Comparison of ENCODE assay signal across 9 cellular contexts in the genomic region with DNA sequence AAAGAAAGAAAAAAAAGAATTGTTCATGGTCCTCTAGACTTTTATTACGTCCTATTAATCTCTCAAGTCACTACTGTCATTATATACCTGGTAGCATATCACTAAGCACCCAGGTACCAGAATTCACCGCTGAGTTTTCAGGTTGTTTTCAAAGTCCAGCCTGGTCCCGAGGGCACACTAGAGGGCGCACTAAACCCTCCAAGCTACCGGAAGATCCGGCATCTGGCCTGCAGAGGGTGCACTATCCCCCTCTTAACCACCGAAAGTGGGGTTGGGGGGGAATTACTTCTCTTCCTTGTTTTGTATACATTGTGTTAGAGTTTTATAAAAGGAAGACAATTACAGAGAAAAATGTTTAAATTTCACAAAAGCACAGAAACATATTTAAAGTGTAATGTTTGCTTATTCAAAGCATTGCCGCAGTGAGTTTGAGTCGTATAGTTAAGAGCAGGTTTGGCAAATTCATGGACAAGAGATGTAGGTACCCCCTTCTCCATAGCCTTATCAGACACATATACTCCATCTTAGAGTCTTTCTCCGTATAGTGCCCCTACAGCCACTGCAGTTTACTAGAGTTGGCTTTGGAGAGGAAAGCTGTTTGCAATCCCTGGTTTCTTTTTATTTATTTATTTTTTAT. TPM values are rescaled to one million over a fixed set of nuclear protein-coding genes. Genes with fewer than 3 reads are reported as not detected.
DNase-seq lines count a peak whose midpoint lies in the region; ATAC-seq and TF ChIP-seq lines count a peak whose summit lies in the region.
"Had no signal": no experiment of that assay in that cellular context is flagged by ENCODE, and none has a peak within 500 bp of the region (broad histone marks: within the 10 kb centered on the region; RNA-seq: fewer than 3 reads in every experiment).

No MANE protein-coding gene starts in this region.

- intact Hi-C loops in posterior cingulate gyrus (cut with DNase I) = loop anchor here (5.0 kb wide), 1 partner anchor 1107 kb away; no protein-coding TSS in a partner anchor
- intact Hi-C loops in upper lobe of right lung (cut with DNase I) = no loop called here

- H3K4me2 ChIP-seq in GM23338 (no peak overlapping the region), KMS-11 (no peak overlapping the region)

- DNase-seq in GM04503 (ENCODE audit: low read depth) (peak; percentile 7), GM23338 (ENCODE audit: low spot score) (peak; percentile 94), RPMI8226 (peak; percentile 75), foreskin keratinocyte (no peak), posterior cingulate gyrus (peak; percentile 28 to 94 (median 73)), upper lobe of right lung (peak; percentile 83)
- DNase-seq in activated T-helper 1 cell treated with anti-CD3 and anti-CD28 coated beads, Interleukin-2, amount 50 U/mL, for 16 hours (ENCODE audit: low read depth in 1 of 2, low spot score in 1 of 2) = peak; percentile 33 to 47

- no peaks in the 10 kb centered on the region for H3K36me3 ChIP-seq in GM23338 (ENCODE audit: insufficient read depth)
- no peaks in the 10 kb centered on the region for H3K36me3 ChIP-seq in KMS-11 (ENCODE audit: insufficient read depth)
- no peaks in the 10 kb centered on the region for H3K36me3 ChIP-seq in upper lobe of right lung

- no peak overlapping the region for H3K27ac Mint-ChIP-seq in GM23338
- H3K27ac Mint-ChIP-seq: stimulated activated naive CD8-positive, alpha-beta T cell treated with anti-CD3 and anti-CD28 coated beads, Interleukin-15, Interleukin-2, amounts not matched to agents 100 ng/mL and 50 ng/mL, for 24 hours had no signal

- no peaks in the 10 kb centered on the region for H3K9me2 ChIP-seq in GM23338 (ENCODE audit: insufficient read depth)

- H3K27me3 ChIP-seq in GM23338 (ENCODE audit: insufficient read depth) (no peaks in the 10 kb centered on the region), KMS-11 (ENCODE audit: insufficient read depth, low read depth) (no peaks in the 10 kb centered on the region), foreskin keratinocyte (peaks cover 11% of the 10 kb centered on the region), upper lobe of right lung (no peaks in the 10 kb centered on the region)

- TF ChIP-seq CTCF in GM23338 (conservative IDR thresholded peaks at IDR 0.05; ENCODE audit: low read depth in 2 of 2) (peak; percentile 100), KMS-11 (conservative IDR thresholded peaks at IDR 0.05; ENCODE audit: low read depth, low read length) (peak; percentile 98), foreskin keratinocyte (conservative IDR thresholded peaks at IDR 0.05) (peak; percentile 100), upper lobe of right lung (IDR thresholded peaks at IDR 0.05) (peak; percentile 99)

- H3K4me3 ChIP-seq in GM23338 (no peak overlapping the region), KMS-11 (IDR thresholded peaks at IDR 0.05; ENCODE audit: insufficient read depth, low read depth, low read length) (no peak overlapping the region), upper lobe of right lung (no peak overlapping the region)

- H3K4me1 Mint-ChIP-seq in GM23338 = peaks cover 3% of the 10 kb centered on the region; the same call in 2 of the 3 replicates

- ATAC-seq in GM23338 = peak; percentile 97
- ATAC-seq in foreskin keratinocyte = peak; percentile 91
- ATAC-seq in upper lobe of right lung = peak; percentile 99

- no peak overlapping the region for H3K27ac ChIP-seq in GM23338 (ENCODE audit: low read depth)
- H3K27ac ChIP-seq in KMS-11 = no peak overlapping the region
- H3K27ac ChIP-seq in foreskin keratinocyte = no peak overlapping the region
- H3K27ac ChIP-seq in upper lobe of right lung = no peak overlapping the region

- no peak overlapping the region for H3K9ac ChIP-seq in KMS-11

- H3K79me2 ChIP-seq in GM23338 (replicated peaks; ENCODE audit: insufficient read depth) (no peaks in the 10 kb centered on the region), KMS-11 (ENCODE audit: insufficient read depth, low read depth) (no peaks in the 10 kb centered on the region)

- H4K20me1 ChIP-seq in GM23338 (replicated peaks; ENCODE audit: insufficient read depth) (no peaks in the 10 kb centered on the region), KMS-11 (ENCODE audit: insufficient read depth) (no peaks in the 10 kb centered on the region)

- H3K36me3 Mint-ChIP-seq in GM23338 (ENCODE audit: low read depth) = peaks cover 7% of the 10 kb centered on the region; the same call in 2 of the 3 replicates

- H3K4me1 ChIP-seq in GM23338 (ENCODE audit: insufficient read depth) = peaks cover 3% of the 10 kb centered on the region
- peaks cover 4% of the 10 kb centered on the region for H3K4me1 ChIP-seq in KMS-11 (ENCODE audit: low read depth, poor library complexity, severe bottlenecking)
- H3K4me1 ChIP-seq in foreskin keratinocyte = no peaks in the 10 kb centered on the region
- H3K4me1 ChIP-seq in upper lobe of right lung = no peaks in the 10 kb centered on the region

- H3K4me3 Mint-ChIP-seq in GM23338 = no peak overlapping the region
- H3K4me3 Mint-ChIP-seq: stimulated activated naive CD8-positive, alpha-beta T cell treated with anti-CD3 and anti-CD28 coated beads, Interleukin-15, Interleukin-2, amounts not matched to agents 100 ng/mL and 50 ng/mL, for 24 hours had no signal

- no peaks in the 10 kb centered on the region for H3F3A ChIP-seq in GM23338 (replicated peaks; ENCODE audit: low read depth)

- no peaks in the 10 kb centered on the region for H3K9me3 ChIP-seq in upper lobe of right lung

- H2AFZ ChIP-seq in GM23338 = no peak overlapping the region
- H2AFZ ChIP-seq in KMS-11 (ENCODE audit: low read depth) = no peak overlapping the region

- H3K27me3 Mint-ChIP-seq in GM23338 (ENCODE audit: insufficient read depth, low read depth, poor library complexity) = no peaks in the 10 kb centered on the region

- 0 out of 3 replicates have a peak, but pooled peaks cover 6% of the 10 kb centered on the region for H3K9me3 Mint-ChIP-seq in GM23338
- H3K9me3 Mint-ChIP-seq: stimulated activated naive CD8-positive, alpha-beta T cell treated with anti-CD3 and anti-CD28 coated beads, Interleukin-15, Interleukin-2, amounts not matched to agents 100 ng/mL and 50 ng/mL, for 24 hours had no signal

RNA-seq across cellular contexts. Expression of a gene that starts 19.2 kb away (rescaled TPM):
- 0.89 and 0.94 TPM in 2 replicates for total RNA-seq in GM23338 (2014; rRNA removed; shearing (Covaris generic))
- polyA plus RNA-seq in GM23338 (2016; fragmentation: Nextera tagmentation; extraction: Ambion mirVana) = 0.63 and 0.86 TPM in 2 replicates
- not detected in 2 replicates for total RNA-seq in foreskin keratinocyte
- not detected in 2 replicates for polyA plus RNA-seq in foreskin keratinocyte
- 2.2 TPM for total RNA-seq in upper lobe of right lung

RNA-seq across cellular contexts. Expression of a gene that starts 34.8 kb away (rescaled TPM):
- total RNA-seq in GM23338 (2014; rRNA removed; shearing (Covaris generic)) = 32.2 and 32.5 TPM in 2 replicates
- polyA plus RNA-seq in GM23338 (2016; fragmentation: Nextera tagmentation; extraction: Ambion mirVana) = 34.8 and 40.0 TPM in 2 replicates
- 52.3 and 55.5 TPM in 2 replicates for total RNA-seq in foreskin keratinocyte
- polyA plus RNA-seq in foreskin keratinocyte = 43.5 and 52.6 TPM in 2 replicates
- total RNA-seq in upper lobe of right lung = 12.0 TPM

Comparison
In these comparisons a context has a peak if more than half of its experiments do, and no peak if none do; other contexts are left out.
1. DNase-seq: peak in GM04503 (single experiment), GM23338 (single experiment), RPMI8226 (single experiment), activated T-helper 1 cell treated with anti-CD3 and anti-CD28 coated beads, Interleukin-2, amount 50 U/mL, for 16 hours (2 of 2), posterior cingulate gyrus (10 of 10) and upper lobe of right lung (single experiment); none in foreskin keratinocyte (0 of 2).
2. Peak in every context shown above with its lines, with median percentiles within 50 percentile points of each other: ATAC-seq and CTCF ChIP-seq.